Comparison of ENCODE assay signal across 9 cellular contexts in genomic region chr17:80063815-80064585, GRCh38. TPM values are rescaled to one million over a fixed set of nuclear protein-coding genes. Genes with fewer than 3 reads are reported as not detected.
DNase-seq lines count a peak whose midpoint lies in the region; ATAC-seq, FAIRE-seq and TF ChIP-seq lines count a peak whose summit lies in the region.
"Had no signal": no experiment of that assay in that cellular context is flagged by ENCODE, and none has a peak within 500 bp of the region (broad histone marks: within the 10 kb centered on the region; RNA-seq: fewer than 3 reads in every experiment).

No MANE protein-coding gene starts in this region.

- H3K27me3 ChIP-seq in IMR-90 (ENCODE audit: control insufficient read depth, insufficient read depth, low read length): no peaks in the 10 kb centered on the region
- H3K27me3 ChIP-seq in layer of hippocampus (ENCODE audit: control insufficient read depth, insufficient read depth, low read length): no peaks in the 10 kb centered on the region

- peaks cover 12% of the 10 kb centered on the region for H3K9me1 ChIP-seq in IMR-90 (ENCODE audit: insufficient read depth, low read length)

- POLR2A ChIA-PET in IMR-90 (lab: Charles Lee; ENCODE audit: unreplicated experiment): no interaction called here

- no peak overlapping the region for H3K14ac ChIP-seq in IMR-90 (replicated peaks; ENCODE audit: low read depth, low read length)

- H4K5ac ChIP-seq in IMR-90 (ENCODE audit: low read depth, low read length): no peak overlapping the region

- peak overlapping the region; percentile 74 for H2AFZ ChIP-seq in IMR-90 (replicated peaks; ENCODE audit: low read length, poor library complexity)

- no peaks in the 10 kb centered on the region for H4K20me1 ChIP-seq in IMR-90 (ENCODE audit: insufficient read depth, low read length)

- peak overlapping the region in 1 of 2 experiments; percentile 7; a peak in 2 of 4 replicates for H4K8ac ChIP-seq in IMR-90 (ENCODE audit: low read depth in 2 of 2, low read length in 2 of 2)

- intact Hi-C loops in IMR-90 (cut with micrococcal nuclease): no loop called here

- H3K4me2 ChIP-seq in IMR-90 (ENCODE audit: low read depth, low read length): no peak overlapping the region

- peak overlapping the region; percentile 26 for H2BK5ac ChIP-seq in IMR-90 (ENCODE audit: low read depth, low read length, poor library complexity, severe bottlenecking)

- H4K91ac ChIP-seq in IMR-90 (ENCODE audit: insufficient read depth, low read depth, low read length): no peak overlapping the region

- H3K9ac ChIP-seq in IMR-90 (ENCODE audit: low read depth, low read length): no peak overlapping the region

- H3K9me3 ChIP-seq in IMR-90 (ENCODE audit: control insufficient read depth, insufficient read depth, low read length): no peaks in the 10 kb centered on the region

- TF ChIP-seq CTCF in IMR-90 (conservative IDR thresholded peaks at IDR 0.05; ENCODE audit: low read depth, low read length) (no peak), astrocyte of the spinal cord (IDR thresholded peaks at IDR 0.05; ENCODE audit: low read depth, low read length) (no peak), D721Med (IDR thresholded peaks at IDR 0.05; ENCODE audit: insufficient read depth, missing control alignments) (no peak)

- peak overlapping the region; percentile 66 for H2AK5ac ChIP-seq in IMR-90 (ENCODE audit: low read depth, low read length)

- no peak overlapping the region for H3K23ac ChIP-seq in IMR-90 (ENCODE audit: low read depth, low read length)

- H3K56ac ChIP-seq in IMR-90 (ENCODE audit: extremely low read depth, insufficient read depth, low read length): no peak overlapping the region

- CTCF ChIA-PET in IMR-90 (lab: Yijun Ruan, JAX): no interaction called here

- peaks cover 13% of the 10 kb centered on the region for H3K4me1 ChIP-seq in IMR-90 (ENCODE audit: control insufficient read depth, insufficient read depth, low read length)

- H2AK9ac ChIP-seq in IMR-90 (replicated peaks; ENCODE audit: low read depth, low read length, poor library complexity): no peak overlapping the region

- no peak overlapping the region for H2BK15ac ChIP-seq in IMR-90 (ENCODE audit: low read depth, low read length)

- H3K27ac ChIP-seq in IMR-90 (ENCODE audit: insufficient read depth, low read length): peak overlapping the region; percentile 24; the same call in 1 of the 2 replicates
- peak overlapping the region; percentile 62 for H3K27ac ChIP-seq in layer of hippocampus (ENCODE audit: low read depth, low read length)

- in situ Hi-C loops in IMR-90 (cut with MboI; ENCODE audit: low sequenced_read_pairs) (no loop called here), astrocyte of the spinal cord (cut with HindIII; ENCODE audit: low sequenced_read_pairs) (no loop called here)

- 0 out of 2 replicates have a peak overlapping the region, but pooled peaks have one; percentile 11 for H3K18ac ChIP-seq in IMR-90 (ENCODE audit: low read depth, low read length)

- no peak overlapping the region; the same call in 1 of the 2 replicates for H3K4ac ChIP-seq in IMR-90 (ENCODE audit: low read depth, low read length)

- dilution Hi-C loops in IMR-90 (cut with HindIII; ENCODE audit: low sequenced_read_pairs, unreplicated experiment): no loop called here

- no peak for TF ChIP-seq RAD21 in IMR-90 (IDR thresholded peaks at IDR 0.05; ENCODE audit: low read length)

- FAIRE-seq in D721Med (lab: Jason Lieb, UNC): no peak

- DNase-seq in IMR-90: peak; percentile 80
- DNase-seq in astrocyte of the spinal cord (ENCODE audit: low read depth, low spot score): peak; percentile 58
- peak; percentile 63 for DNase-seq in ureter (ENCODE audit: low spot score)
- DNase-seq in ecto neural progenitor cell (ENCODE audit: low spot score): no peak
- DNase-seq in activated naive CD4-positive, alpha-beta T cell treated with anti-CD3 and anti-CD28 coated beads, Interleukin-2, amount 50 U/mL, for 16 hours: no peak
- no peak for DNase-seq in D721Med (ENCODE audit: insufficient read length, low spot score)
- DNase-seq: activated T-cell treated with anti-CD3 and anti-CD28 coated beads, Interleukin-2, amount 50 U/mL, for 4 hours; MM.1S had no signal

- H3K4me3 ChIP-seq in IMR-90 (ENCODE audit: insufficient read depth, low read depth, low read length): no peak overlapping the region
- no peak overlapping the region for H3K4me3 ChIP-seq in astrocyte of the spinal cord (ENCODE audit: low read depth, low read length)

- WGBS in IMR-90 (ENCODE audit: extremely low coverage in 2 of 2, insufficient read length in 1 of 2), 2 experiments: 85% methylated on average over 17 of the region's 27 CpGs; no CpG with 5 or more reads in 1 of the 2 experiments

- H3K79me1 ChIP-seq in IMR-90 (ENCODE audit: low read depth in 1 of 2, low read length in 2 of 2): no peaks in the 10 kb centered on the region

- no peak overlapping the region for H2BK120ac ChIP-seq in IMR-90 (ENCODE audit: low read depth, low read length)

- peak; percentile 60 for ATAC-seq in IMR-90 (ENCODE audit: low read depth)
- ATAC-seq: activated T-cell treated with anti-CD3 and anti-CD28 coated beads, Interleukin-2, amount 50 U/mL, for 4 hours had no signal

- TF ChIP-seq POLR2A in IMR-90 (IDR thresholded peaks at IDR 0.05; ENCODE audit: low read depth, low read length): no peak

- peaks cover under 1% of the 10 kb centered on the region; the same call in 1 of the 2 replicates for H3K36me3 ChIP-seq in IMR-90 (ENCODE audit: control insufficient read depth, insufficient read depth, low read length)

- no TSS peak for BruUV-seq in IMR-90 (replicated peaks; lab: Mats Ljungman, UMichigan)

- H2BK20ac ChIP-seq in IMR-90 (ENCODE audit: low read depth, low read length): no peak overlapping the region

TF ChIP-seq in IMR-90, 13 proteins besides CTCF, POLR2A, EP300 and RAD21:
- TF ChIP-seq CEBPB (IDR thresholded peaks at IDR 0.05; ENCODE audit: low read depth, low read length) (peak; percentile 63), BHLHE40 (IDR thresholded peaks at IDR 0.05; ENCODE audit: low read depth, low read length) (peak; percentile 37; the same call in 1 of the 2 replicates), NFE2L2 (IDR thresholded peaks at IDR 0.05; ENCODE audit: low read depth, low read length) (peak; percentile 81), CHD1 (IDR thresholded peaks at IDR 0.05; ENCODE audit: low read depth, low read length) (no peak), MAFK (IDR thresholded peaks at IDR 0.05; ENCODE audit: low read depth, low read length) (peak; percentile 21; the same call in 1 of the 2 replicates), FOS (IDR thresholded peaks at IDR 0.05; ENCODE audit: low read depth, low read length) (peak; percentile 91)
TF ChIP-seq in IMR-90: peak in this region for 5.

RNA-seq across cellular contexts. Expression of gene CCDC40, which starts 27.6 kb away (rescaled TPM):
- 0.90 and 1.9 TPM in 2 replicates for total RNA-seq in IMR-90 (2012; rRNA removed)
- 3.8 and 4.7 TPM in 2 replicates for polyA plus RNA-seq in IMR-90 (2012; rRNA removed)
- 1.2 and 1.6 TPM in 2 replicates for polyA plus RNA-seq in IMR-90 (2012; cell fraction: cytosol; rRNA removed)
- polyA plus RNA-seq in IMR-90 (2012; cell fraction: nucleus; rRNA removed; ENCODE audit: low replicate concordance): 17.9 and 21.8 TPM in 2 replicates
- total RNA-seq in ureter: 12.4 TPM

RNA-seq across cellular contexts. Expression of gene TBC1D16, which starts 28.3 kb away (rescaled TPM):
- total RNA-seq in IMR-90 (2012; rRNA removed): 14.4 and 16.7 TPM in 2 replicates
- 9.2 and 10.1 TPM in 2 replicates for polyA plus RNA-seq in IMR-90 (2012; rRNA removed)
- 6.3 and 8.7 TPM in 2 replicates for polyA plus RNA-seq in IMR-90 (2012; cell fraction: cytosol; rRNA removed)
- polyA plus RNA-seq in IMR-90 (2012; cell fraction: nucleus; rRNA removed; ENCODE audit: low replicate concordance): 14.0 and 18.3 TPM in 2 replicates
- 37.0 TPM for total RNA-seq in ureter

RNA-seq across cellular contexts. Expression of gene GAA, which starts 37.4 kb away (rescaled TPM):
- total RNA-seq in IMR-90 (2012; rRNA removed): 2.2 and 3.3 TPM in 2 replicates
- polyA plus RNA-seq in IMR-90 (2012; rRNA removed): 14.0 and 14.8 TPM in 2 replicates
- 11.4 and 20.5 TPM in 2 replicates for polyA plus RNA-seq in IMR-90 (2012; cell fraction: cytosol; rRNA removed)
- 47.4 and 93.1 TPM in 2 replicates for polyA plus RNA-seq in IMR-90 (2012; cell fraction: nucleus; rRNA removed; ENCODE audit: low replicate concordance)
- total RNA-seq in ureter: 60.7 TPM

Comparison
In these comparisons a context has a peak if more than half of its experiments do, and no peak if none do; other contexts are left out.
1. DNase-seq: peak in IMR-90 (single experiment), astrocyte of the spinal cord (single experiment) and ureter (single experiment); none in ecto neural progenitor cell (single experiment), activated naive CD4-positive, alpha-beta T cell treated with anti-CD3 and anti-CD28 coated beads, Interleukin-2, amount 50 U/mL, for 16 hours (single experiment) and D721Med (single experiment).
2. RNA of gene GAA, which starts 37.4 kb away (total RNA-seq): 60.7 TPM in ureter (single experiment); 2.2 to 3.3 TPM in IMR-90; every median in the first group is over 10 times any median in the second.